23 cellular contexts compared by ENCODE assay signal in the genomic region with DNA sequence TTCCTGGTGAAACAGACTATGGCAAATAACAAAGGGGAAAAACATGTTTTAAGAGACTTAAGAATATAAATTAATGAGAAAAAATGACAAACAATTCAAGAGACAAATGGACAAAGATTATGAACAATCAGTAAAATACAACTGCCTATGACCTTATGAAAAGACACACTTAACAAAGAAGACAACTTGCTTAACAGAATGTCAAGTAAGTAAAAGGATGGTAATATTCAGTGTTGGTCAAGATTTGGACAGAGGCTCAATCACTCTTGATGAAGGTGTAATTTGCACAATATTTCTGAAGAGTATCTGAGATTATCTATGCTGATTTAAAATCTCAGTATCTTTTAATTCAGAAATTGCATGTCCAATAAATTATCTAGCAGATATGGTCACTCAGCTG. TPM values are rescaled to one million over a fixed set of nuclear protein-coding genes. Genes with fewer than 3 reads are reported as not detected.
DNase-seq lines count a peak whose midpoint lies in the region; ATAC-seq, FAIRE-seq and TF ChIP-seq lines count a peak whose summit lies in the region.
"Had no signal": no experiment of that assay in that cellular context is flagged by ENCODE, and none has a peak within 500 bp of the region (broad histone marks: within the 10 kb centered on the region; RNA-seq: fewer than 3 reads in every experiment).

No MANE protein-coding gene starts in this region.

- intact Hi-C loops in left ventricle myocardium inferior (cut with micrococcal nuclease) (no loop called here), endothelial cell of umbilical vein (cut with micrococcal nuclease) (no loop called here)

- H4K20me1 ChIP-seq in endothelial cell of umbilical vein (replicated peaks; ENCODE audit: control insufficient read depth, extremely low read depth, insufficient read depth, low read length) (peaks cover 26% of the 10 kb centered on the region), Karpas-422 (ENCODE audit: insufficient read depth, low read depth, low read length) (peaks cover 12% of the 10 kb centered on the region; the same call in 1 of the 2 replicates)

- H3K79me2 ChIP-seq in endothelial cell of umbilical vein (ENCODE audit: control insufficient read depth, insufficient read depth, low read length) (peaks cover 83% of the 10 kb centered on the region), Karpas-422 (ENCODE audit: low read length) (peaks cover 97% of the 10 kb centered on the region)

- H3K9me2 ChIP-seq in Karpas-422 (replicated peaks; ENCODE audit: insufficient read depth, low read length), result no peaks in the 10 kb centered on the region

- TF ChIP-seq POLR2A in endothelial cell of umbilical vein (IDR thresholded peaks at IDR 0.05; ENCODE audit: low read depth, low read length), result no peak

- ATAC-seq in GM19397 (IDR thresholded peaks at IDR 0.05; ENCODE audit: unreplicated experiment), result no peak
- ATAC-seq: GM23338 had no signal

- H3K27me3 ChIP-seq in cardiac muscle cell (no peaks in the 10 kb centered on the region), left ventricle myocardium inferior (ENCODE audit: low read depth) (no peaks in the 10 kb centered on the region), endothelial cell of umbilical vein (ENCODE audit: control insufficient read depth in 2 of 2, insufficient read depth in 2 of 2, low read length in 2 of 2) (no peaks in the 10 kb centered on the region), Karpas-422 (ENCODE audit: low read length) (no peaks in the 10 kb centered on the region)
- H3K27me3 ChIP-seq: BLaER1 had no signal

- H3K9me3 ChIP-seq in cardiac muscle cell (ENCODE audit: low read depth) (no peaks in the 10 kb centered on the region), left ventricle myocardium inferior (replicated peaks) (no peaks in the 10 kb centered on the region), HEK293 (ENCODE audit: control insufficient read depth, insufficient read depth, low read depth, low read length) (no peaks in the 10 kb centered on the region), endothelial cell of umbilical vein (replicated peaks; ENCODE audit: control insufficient read depth, insufficient read depth, low read length) (no peaks in the 10 kb centered on the region), Karpas-422 (ENCODE audit: low read length) (no peaks in the 10 kb centered on the region)

- POLR2A ChIA-PET in HEK293 (lab: Yijun Ruan, JAX) (no interaction called here), endothelial cell of umbilical vein (lab: Charles Lee) (no interaction called here)

- no peak for TF ChIP-seq CTCF in cardiac muscle cell (IDR thresholded peaks at IDR 0.05; ENCODE audit: low read depth, low read length)
- TF ChIP-seq CTCF in left ventricle myocardium inferior (IDR thresholded peaks at IDR 0.05; ENCODE audit: borderline replicate concordance), result no peak
- TF ChIP-seq CTCF in HEK293 (tag by site-specific recombination; IDR thresholded peaks at IDR 0.05), result no peak
- no peak for TF ChIP-seq CTCF in endothelial cell of umbilical vein (IDR thresholded peaks at IDR 0.05; ENCODE audit: extremely low read depth in 1 of 2, insufficient read depth in 1 of 2, low read depth in 1 of 2, low read length in 2 of 2)

- H3K4me1 ChIP-seq in cardiac muscle cell (ENCODE audit: low read depth), result peaks cover 44% of the 10 kb centered on the region
- peaks cover 78% of the 10 kb centered on the region for H3K4me1 ChIP-seq in left ventricle myocardium inferior
- H3K4me1 ChIP-seq in HEK293 (ENCODE audit: control insufficient read depth, insufficient read depth, low read length), result peaks cover 24% of the 10 kb centered on the region
- H3K4me1 ChIP-seq in endothelial cell of umbilical vein (ENCODE audit: control insufficient read depth, extremely low read depth, insufficient read depth, low read length), result no peaks in the 10 kb centered on the region
- H3K4me1 ChIP-seq in Karpas-422 (ENCODE audit: low read length), result peaks cover 30% of the 10 kb centered on the region

- no peak overlapping the region for H3K9ac ChIP-seq in endothelial cell of umbilical vein (replicated peaks; ENCODE audit: extremely low read depth, insufficient read depth, low read length)
- no peak overlapping the region for H3K9ac ChIP-seq in Karpas-422 (ENCODE audit: low read length)
- H3K9ac ChIP-seq: BLaER1 had no signal

- H2AFZ ChIP-seq in endothelial cell of umbilical vein (ENCODE audit: low read depth, low read length), result no peak overlapping the region
- no peak overlapping the region for H2AFZ ChIP-seq in Karpas-422 (ENCODE audit: low read length)
- H2AFZ ChIP-seq: GM23338 had no signal

- no peaks in the 10 kb centered on the region for H3K9me1 ChIP-seq in endothelial cell of umbilical vein (replicated peaks; ENCODE audit: control insufficient read depth, extremely low read depth, insufficient read depth, low read length)

- peak; percentile 4 for FAIRE-seq in endothelial cell of umbilical vein (lab: Jason Lieb, UNC)
- FAIRE-seq: GM12892, GM18507, H54, HTR-8/SVneo had no signal

- H3K36me3 ChIP-seq in cardiac muscle cell (peaks cover 6% of the 10 kb centered on the region), left ventricle myocardium inferior (peaks cover 14% of the 10 kb centered on the region), HEK293 (ENCODE audit: control insufficient read depth in 2 of 2, insufficient read depth in 1 of 2, low read length in 2 of 2) (peaks cover 0 to 29% of the 10 kb centered on the region in 2 experiments; a peak in 2 of 3 replicates), endothelial cell of umbilical vein (ENCODE audit: control insufficient read depth in 2 of 2, extremely low read depth in 1 of 2, insufficient read depth in 2 of 2, low read length in 2 of 2) (peaks cover 5 to 16% of the 10 kb centered on the region in 2 experiments), Karpas-422 (ENCODE audit: insufficient read depth, low read length) (peaks cover 9% of the 10 kb centered on the region; the same call in 1 of the 2 replicates)

- H3K4me3 ChIP-seq in cardiac muscle cell (no peak overlapping the region), left ventricle myocardium inferior (no peak overlapping the region), HEK293 (ENCODE audit: low read depth, low read length) (no peak overlapping the region), endothelial cell of umbilical vein (replicated peaks in 1 of 3; ENCODE audit: insufficient read depth in 1 of 3, low read depth in 1 of 3, low read length in 3 of 3) (no peak overlapping the region), Karpas-422 (ENCODE audit: low read length) (no peak overlapping the region)
- H3K4me3 ChIP-seq: BLaER1, GM23338 had no signal

- no TSS peak for BruUV-seq in endothelial cell of umbilical vein (replicated peaks; lab: Mats Ljungman, UMichigan)

- dilution Hi-C loops in endothelial cell of umbilical vein (cut with MboI; ENCODE audit: extremely low pct_ligation_motif_present, low sequenced_read_pairs), result no loop called here

- H3K4me2 ChIP-seq in endothelial cell of umbilical vein (ENCODE audit: insufficient read depth, low read length) (no peak overlapping the region), Karpas-422 (ENCODE audit: low read depth, low read length, poor library complexity, severe bottlenecking) (no peak overlapping the region)
- H3K4me2 ChIP-seq: BLaER1, GM23338 had no signal

- CTCF ChIA-PET in HEK293 (lab: Yijun Ruan, JAX), result interaction anchor here (0.8 kb wide), 1 partner anchor 94 kb away, joined by 3 read pairs; no protein-coding TSS in a partner anchor
- CTCF ChIA-PET in endothelial cell of umbilical vein (lab: Charles Lee), result no interaction called here

- DNase-seq in cardiac muscle cell (ENCODE audit: low read depth in 1 of 2, low spot score in 1 of 2), result no peak
- no peak for DNase-seq in left ventricle myocardium inferior
- DNase-seq in endothelial cell of umbilical vein (ENCODE audit: low read depth, low spot score), result no peak
- no peak for DNase-seq in SW480 (ENCODE audit: low spot score)
- no peak for DNase-seq in Karpas-422
- DNase-seq: 8988T; CD8-positive, alpha-beta memory T cell; COR-L47; DMS 273 treated with DMSO at 0.1 percent for 48 hours; DMS53; DND-41; EL; HCEC 1CT; HFFc6; IMR-90 had no signal

- H3K27ac ChIP-seq in cardiac muscle cell (peak overlapping the region; percentile 64), left ventricle myocardium inferior (replicated peaks) (no peak overlapping the region), HEK293 (ENCODE audit: extremely low read depth, low read depth, low read length) (no peak overlapping the region), endothelial cell of umbilical vein (ENCODE audit: insufficient read depth, low read depth, low read length) (no peak overlapping the region), Karpas-422 (ENCODE audit: low read length) (no peak overlapping the region)
- H3K27ac ChIP-seq: BLaER1 had no signal

TF ChIP-seq in endothelial cell of umbilical vein, 7 proteins besides CTCF, POLR2A, EP300 and RAD21:
- TF ChIP-seq MYC (IDR thresholded peaks at IDR 0.05; ENCODE audit: low read depth, low read length), result no peak
- TF ChIP-seq, protein P1, sequence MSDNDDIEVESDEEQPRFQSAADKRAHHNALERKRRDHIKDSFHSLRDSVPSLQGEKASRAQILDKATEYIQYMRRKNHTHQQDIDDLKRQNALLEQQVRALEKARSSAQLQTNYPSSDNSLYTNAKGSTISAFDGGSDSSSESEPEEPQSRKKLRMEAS (IDR thresholded peaks at IDR 0.05; ENCODE audit: insufficient read depth, insufficient read length), result no peak
- no peak for TF ChIP-seq POLR2AphosphoS5 (IDR thresholded peaks at IDR 0.05; ENCODE audit: insufficient read depth, low read depth, low read length)
- TF ChIP-seq FOS (IDR thresholded peaks at IDR 0.05; ENCODE audit: borderline replicate concordance, insufficient read depth, low read length), result no peak

RNA-seq across cellular contexts. Expression of a gene that starts 34.4 kb away (rescaled TPM):
- total RNA-seq in cardiac muscle cell, result 19.7 and 33.8 TPM in 2 replicates
- polyA plus RNA-seq in cardiac muscle cell, result 24.4 and 27.3 TPM in 2 replicates
- 33.5 TPM for total RNA-seq in left ventricle myocardium inferior
- total RNA-seq in endothelial cell of umbilical vein, result 71.4 and 72.7 TPM in 2 replicates
- 10.2 and 13.8 TPM in 2 replicates for polyA plus RNA-seq in endothelial cell of umbilical vein
- polyA plus RNA-seq in endothelial cell of umbilical vein (2011; cell fraction: cytosol; rRNA removed), result 10.3 and 11.4 TPM in 2 replicates
- polyA plus RNA-seq in endothelial cell of umbilical vein (2011; cell fraction: nucleus; rRNA removed), result 41.9 and 42.7 TPM in 2 replicates
- polyA plus RNA-seq in endothelial cell of umbilical vein (2012), result 24.6 and 28.1 TPM in 2 replicates
- 47.2 and 61.8 TPM in 2 replicates for polyA minus RNA-seq in endothelial cell of umbilical vein
- polyA minus RNA-seq in endothelial cell of umbilical vein (2011; cell fraction: cytosol; rRNA and poly(A)+ RNA removed), result 25.8 TPM
- 95.4 and 122 TPM in 2 replicates for polyA minus RNA-seq in endothelial cell of umbilical vein (2011; cell fraction: nucleus; rRNA and poly(A)+ RNA removed)
- 26.4 and 32.9 TPM in 2 replicates for total RNA-seq in Karpas-422 (2014; rRNA removed; shearing (Covaris generic); ENCODE audit: low replicate concordance)
